Comparison of ENCODE assay signal across 1 cellular context in the genomic region with DNA sequence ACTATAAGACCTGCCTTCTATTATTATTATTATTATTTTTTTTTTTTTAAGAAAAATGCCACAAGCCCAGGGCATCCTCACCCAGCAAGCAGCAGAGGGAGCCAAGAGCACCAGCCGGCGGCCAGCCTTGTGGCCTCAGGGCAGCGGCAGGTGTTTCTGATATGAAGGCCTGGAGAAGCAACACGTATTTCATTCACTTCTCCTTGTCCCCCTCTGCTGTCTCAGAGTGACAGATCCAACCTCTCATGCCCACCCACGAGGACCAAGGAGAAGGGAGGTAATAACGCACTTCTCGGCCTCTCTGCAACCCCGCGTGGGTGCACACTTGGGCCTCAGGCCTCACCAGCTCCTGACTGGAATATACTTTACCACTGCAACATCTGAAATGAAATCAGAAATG.
TF ChIP-seq lines count a peak whose summit lies in the region.

No MANE protein-coding gene starts in this region.

TF ChIP-seq in SK-N-SH treated with all-trans-retinoic acid at 6 μM for 48 hours, 23 proteins besides CTCF, POLR2A, EP300 and RAD21 (continued from another document):
- TF ChIP-seq, protein P1, sequence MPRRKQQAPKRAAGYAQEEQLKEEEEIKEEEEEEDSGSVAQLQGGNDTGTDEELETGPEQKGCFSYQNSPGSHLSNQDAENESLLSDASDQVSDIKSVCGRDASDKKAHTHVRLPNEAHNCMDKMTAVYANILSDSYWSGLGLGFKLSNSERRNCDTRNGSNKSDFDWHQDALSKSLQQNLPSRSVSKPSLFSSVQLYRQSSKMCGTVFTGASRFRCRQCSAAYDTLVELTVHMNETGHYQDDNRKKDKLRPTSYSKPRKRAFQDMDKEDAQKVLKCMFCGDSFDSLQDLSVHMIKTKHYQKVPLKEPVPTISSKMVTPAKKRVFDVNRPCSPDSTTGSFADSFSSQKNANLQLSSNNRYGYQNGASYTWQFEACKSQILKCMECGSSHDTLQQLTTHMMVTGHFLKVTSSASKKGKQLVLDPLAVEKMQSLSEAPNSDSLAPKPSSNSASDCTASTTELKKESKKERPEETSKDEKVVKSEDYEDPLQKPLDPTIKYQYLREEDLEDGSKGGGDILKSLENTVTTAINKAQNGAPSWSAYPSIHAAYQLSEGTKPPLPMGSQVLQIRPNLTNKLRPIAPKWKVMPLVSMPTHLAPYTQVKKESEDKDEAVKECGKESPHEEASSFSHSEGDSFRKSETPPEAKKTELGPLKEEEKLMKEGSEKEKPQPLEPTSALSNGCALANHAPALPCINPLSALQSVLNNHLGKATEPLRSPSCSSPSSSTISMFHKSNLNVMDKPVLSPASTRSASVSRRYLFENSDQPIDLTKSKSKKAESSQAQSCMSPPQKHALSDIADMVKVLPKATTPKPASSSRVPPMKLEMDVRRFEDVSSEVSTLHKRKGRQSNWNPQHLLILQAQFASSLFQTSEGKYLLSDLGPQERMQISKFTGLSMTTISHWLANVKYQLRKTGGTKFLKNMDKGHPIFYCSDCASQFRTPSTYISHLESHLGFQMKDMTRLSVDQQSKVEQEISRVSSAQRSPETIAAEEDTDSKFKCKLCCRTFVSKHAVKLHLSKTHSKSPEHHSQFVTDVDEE (CRISPR knock-in tag; IDR thresholded peaks at IDR 0.05), result no peak
- TF ChIP-seq ZFP30 (CRISPR knock-in tag; IDR thresholded peaks at IDR 0.05) (no peak), ZFP3 (CRISPR knock-in tag; IDR thresholded peaks at IDR 0.05) (no peak)
